In the genomic region with DNA sequence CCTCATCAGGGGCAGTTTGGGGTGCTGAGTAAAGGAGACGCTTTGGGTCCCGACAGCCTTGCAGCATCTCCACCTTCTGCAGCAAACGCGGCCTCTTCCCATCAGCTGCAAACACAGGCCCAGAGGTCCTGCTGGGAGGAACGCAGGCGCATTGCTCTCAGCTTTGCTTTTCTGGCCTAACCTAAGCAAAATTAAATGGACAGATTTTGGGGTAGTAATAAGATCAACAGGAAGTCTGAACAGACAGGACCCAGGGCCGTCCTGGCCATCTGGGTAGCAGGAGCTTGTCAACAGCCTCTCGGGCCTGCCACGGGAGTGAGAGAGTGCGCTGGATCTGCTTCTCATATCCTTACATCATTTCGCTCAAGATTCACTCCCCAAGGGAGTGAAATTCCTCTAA, we compare ENCODE assay signal across 18 cellular contexts. TPM values are rescaled to one million over a fixed set of nuclear protein-coding genes. Genes with fewer than 3 reads are reported as not detected.
DNase-seq lines count a peak whose midpoint lies in the region; ATAC-seq lines count a peak whose summit lies in the region.
"Had no signal": no experiment of that assay in that cellular context is flagged by ENCODE, and none has a peak within 500 bp of the region (broad histone marks: within the 10 kb centered on the region; RNA-seq: fewer than 3 reads in every experiment).

No MANE protein-coding gene starts in this region.

- H3K4me1 Mint-ChIP-seq in activated naive CD8-positive, alpha-beta T cell treated with anti-CD3 and anti-CD28 coated beads, Interleukin-2, amount 50 U/mL, for 24 hours: peaks cover 43% of the 10 kb centered on the region
- H3K4me1 Mint-ChIP-seq in activated naive CD8-positive, alpha-beta T cell treated with anti-CD3 and anti-CD28 coated beads for 36 hours: peaks cover 6% of the 10 kb centered on the region
- peaks cover 16 to 30% (median 30%) of the 10 kb centered on the region in 3 donors for H3K4me1 Mint-ChIP-seq in IgD-negative memory B cell

- H3K4me3 Mint-ChIP-seq in activated naive CD8-positive, alpha-beta T cell treated with anti-CD3 and anti-CD28 coated beads, Interleukin-2, amount 50 U/mL, for 24 hours: no peak overlapping the region
- H3K4me3 Mint-ChIP-seq in activated naive CD8-positive, alpha-beta T cell treated with anti-CD3 and anti-CD28 coated beads for 36 hours: no peak overlapping the region
- peak overlapping the region in 3 of 4 donors; percentile 36 to 83 (median 61) for H3K4me3 Mint-ChIP-seq in IgD-negative memory B cell

- no peaks in the 10 kb centered on the region for H3K9me3 Mint-ChIP-seq in activated naive CD8-positive, alpha-beta T cell treated with anti-CD3 and anti-CD28 coated beads, Interleukin-2, amount 50 U/mL, for 24 hours
- H3K9me3 Mint-ChIP-seq in activated naive CD8-positive, alpha-beta T cell treated with anti-CD3 and anti-CD28 coated beads for 36 hours: no peaks in the 10 kb centered on the region
- no peaks in the 10 kb centered on the region for H3K9me3 Mint-ChIP-seq in IgD-negative memory B cell

- peak overlapping the region; percentile 3 for H3K27ac Mint-ChIP-seq in activated naive CD8-positive, alpha-beta T cell treated with anti-CD3 and anti-CD28 coated beads, Interleukin-2, amount 50 U/mL, for 24 hours
- no peak overlapping the region for H3K27ac Mint-ChIP-seq in activated naive CD8-positive, alpha-beta T cell treated with anti-CD3 and anti-CD28 coated beads for 36 hours
- peak overlapping the region; percentile 61 to 92 (median 89) for H3K27ac Mint-ChIP-seq in IgD-negative memory B cell

- no peak for DNase-seq in activated naive CD8-positive, alpha-beta T cell treated with anti-CD3 and anti-CD28 coated beads, Interleukin-2, amount 50 U/mL, for 24 hours
- DNase-seq in activated naive CD8-positive, alpha-beta T cell treated with anti-CD3 and anti-CD28 coated beads for 36 hours: no peak
- DNase-seq in cerebellum (ENCODE audit: low spot score) (peak; percentile 69), posterior vena cava (ENCODE audit: low spot score) (peak; percentile 41), GM19238 (ENCODE audit: insufficient read length, low spot score) (no peak), left colon (no peak)
- DNase-seq: activated CD4-positive, alpha-beta T cell treated with anti-CD3 and anti-CD28 coated beads, Interleukin-2, amount 50 U/mL, for 4 hours; body of pancreas; gastrocnemius medialis; NCI-H1092; NCI-H1930; NCI-H748 treated with DMSO at 0.1 percent for 48 hours; psoas muscle; WERI-Rb-1 had no signal

- ATAC-seq in activated naive CD8-positive, alpha-beta T cell treated with anti-CD3 and anti-CD28 coated beads, Interleukin-2, amount 50 U/mL, for 24 hours: no peak
- ATAC-seq in left colon: no peak
- no peak for ATAC-seq in HG02678 (IDR thresholded peaks at IDR 0.05; ENCODE audit: unreplicated experiment)
- ATAC-seq: body of pancreas, psoas muscle had no signal

- no peaks in the 10 kb centered on the region for H3K27me3 Mint-ChIP-seq in activated naive CD8-positive, alpha-beta T cell treated with anti-CD3 and anti-CD28 coated beads, Interleukin-2, amount 50 U/mL, for 24 hours
- H3K27me3 Mint-ChIP-seq in activated naive CD8-positive, alpha-beta T cell treated with anti-CD3 and anti-CD28 coated beads for 36 hours: no peaks in the 10 kb centered on the region
- H3K27me3 Mint-ChIP-seq in IgD-negative memory B cell: no peaks in the 10 kb centered on the region

- peaks cover 27% of the 10 kb centered on the region for H3K36me3 Mint-ChIP-seq in activated naive CD8-positive, alpha-beta T cell treated with anti-CD3 and anti-CD28 coated beads, Interleukin-2, amount 50 U/mL, for 24 hours (ENCODE audit: low read depth)
- peaks cover 5% of the 10 kb centered on the region for H3K36me3 Mint-ChIP-seq in activated naive CD8-positive, alpha-beta T cell treated with anti-CD3 and anti-CD28 coated beads for 36 hours
- peaks cover 5% of the 10 kb centered on the region for H3K36me3 Mint-ChIP-seq in IgD-negative memory B cell

- intact Hi-C loops in posterior vena cava (cut with DNase I): loop anchor here in 1 of 2 donors (10.0 kb wide), 1 partner anchor 174 kb away; no protein-coding TSS in a partner anchor
- intact Hi-C loops in left colon (cut with DNase I, micrococcal nuclease): loop anchor here in 1 of 2 donors (10.0 kb wide), 1 partner anchor 54 kb away; no protein-coding TSS in a partner anchor

RNA-seq across cellular contexts. Expression of gene NUBP1, which starts 7.2 kb away (rescaled TPM):
- 10 to 100 TPM; 24.3 to 26.7 TPM for total RNA-seq in activated naive CD8-positive, alpha-beta T cell treated with anti-CD3 and anti-CD28 coated beads for 36 hours
- 46.8 TPM for polyA plus RNA-seq in IgD-negative memory B cell
- total RNA-seq in cerebellum (8.7 TPM), posterior vena cava (10 to 100 TPM; 27.1 to 29.8 TPM), left colon (10 to 100 TPM; 24.2 to 29.3 TPM)

RNA-seq across cellular contexts. Expression of gene TEKT5, which starts 56.1 kb away (rescaled TPM):
- not detected for total RNA-seq in activated naive CD8-positive, alpha-beta T cell treated with anti-CD3 and anti-CD28 coated beads for 36 hours
- polyA plus RNA-seq in IgD-negative memory B cell: not detected
- total RNA-seq in cerebellum (not detected), posterior vena cava (under 1 TPM in 1 of 2 donors, not detected in 1; 0.14 TPM), left colon (under 1 TPM; 0.50 to 0.52 TPM)
- total RNA-seq: A673, body of pancreas, gastrocnemius medialis, psoas muscle, temporal lobe had no signal
- polyA plus RNA-seq: psoas muscle had no signal

Comparison
In these comparisons a context has a peak if more than half of its experiments do, and no peak if none do; other contexts are left out.
1. DNase-seq: peak in cerebellum (single experiment) and posterior vena cava (single experiment); none in activated naive CD8-positive, alpha-beta T cell treated with anti-CD3 and anti-CD28 coated beads, Interleukin-2, amount 50 U/mL, for 24 hours (single experiment), activated naive CD8-positive, alpha-beta T cell treated with anti-CD3 and anti-CD28 coated beads for 36 hours (single experiment), GM19238 (single experiment) and left colon (0 of 2).
2. H3K4me3 Mint-ChIP-seq: peak in IgD-negative memory B cell (3 of 4); none in activated naive CD8-positive, alpha-beta T cell treated with anti-CD3 and anti-CD28 coated beads, Interleukin-2, amount 50 U/mL, for 24 hours (single experiment) and activated naive CD8-positive, alpha-beta T cell treated with anti-CD3 and anti-CD28 coated beads for 36 hours (single experiment).